Comparison of ENCODE assay signal across 22 cellular contexts in the genomic region with DNA sequence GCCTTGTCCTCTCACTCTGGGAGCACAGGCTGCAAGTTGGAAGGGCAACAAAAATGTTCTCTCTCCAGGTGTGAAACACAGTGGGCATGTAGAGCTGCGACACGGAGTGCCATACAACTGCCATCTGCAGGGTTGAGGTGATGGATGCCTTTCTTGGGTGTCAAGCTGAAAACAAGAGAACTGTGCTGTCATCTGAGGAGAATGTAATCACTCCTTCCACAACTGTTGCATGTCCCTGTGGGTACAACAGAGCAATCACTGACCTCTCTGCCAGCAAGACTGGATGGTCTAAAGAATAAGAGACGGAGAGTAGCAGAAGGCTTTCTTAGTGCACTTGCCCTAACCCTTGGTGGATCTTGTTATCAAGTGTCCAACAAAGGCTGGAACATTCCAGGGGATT. TPM values are rescaled to one million over a fixed set of nuclear protein-coding genes. Genes with fewer than 3 reads are reported as not detected.
DNase-seq lines count a peak whose midpoint lies in the region; ATAC-seq and TF ChIP-seq lines count a peak whose summit lies in the region.
"Had no signal": no experiment of that assay in that cellular context is flagged by ENCODE, and none has a peak within 500 bp of the region (broad histone marks: within the 10 kb centered on the region; RNA-seq: fewer than 3 reads in every experiment).

No MANE protein-coding gene starts in this region.

- H3K4me3 ChIP-seq in left ventricle myocardium inferior (no peak overlapping the region), right atrium auricular region (no peak overlapping the region)

- H3K9me3 Mint-ChIP-seq in IgD-negative memory B cell (no peaks in the 10 kb centered on the region), immature natural killer cell (peaks cover 0 to 14% (median 2%) of the 10 kb centered on the region in 6 donors)
- peaks cover 2% of the 10 kb centered on the region for H3K9me3 Mint-ChIP-seq in stimulated activated memory B cell treated with anti-CD40 and anti-IgM and Interleukin-4, amounts not matched to agents 10 μg/mL and 1 μg/mL and 100 μg/mL, for 72 hours

- H3K4me3 Mint-ChIP-seq in IgD-negative memory B cell = peak overlapping the region in 3 of 4 donors; percentile 30 to 54 (median 46)
- peak overlapping the region in 4 of 5 donors; percentile 41 to 47 (median 46) for H3K4me3 Mint-ChIP-seq in immature natural killer cell
- H3K4me3 Mint-ChIP-seq in stimulated activated memory B cell treated with anti-CD40 and anti-IgM and Interleukin-4, amounts not matched to agents 10 μg/mL and 1 μg/mL and 100 μg/mL, for 72 hours = no peak overlapping the region

- no peak for ATAC-seq in stimulated activated memory B cell treated with anti-CD40 and anti-IgM and Interleukin-4, amounts not matched to agents 10 μg/mL and 1 μg/mL and 100 μg/mL, for 72 hours
- ATAC-seq in omental fat pad (ENCODE audit: low FRiP score) (no peak), HG02973 (IDR thresholded peaks at IDR 0.05; ENCODE audit: unreplicated experiment) (no peak)
- ATAC-seq: HCT116, Panc1 had no signal

- H3K36me3 Mint-ChIP-seq in IgD-negative memory B cell (no peaks in the 10 kb centered on the region), immature natural killer cell (peaks cover 4 to 8% (median 7%) of the 10 kb centered on the region in 3 donors)
- no peaks in the 10 kb centered on the region for H3K36me3 Mint-ChIP-seq in stimulated activated memory B cell treated with anti-CD40 and anti-IgM and Interleukin-4, amounts not matched to agents 10 μg/mL and 1 μg/mL and 100 μg/mL, for 72 hours

- TF ChIP-seq CTCF in left ventricle myocardium inferior (IDR thresholded peaks at IDR 0.05; ENCODE audit: borderline replicate concordance) (no peak), right atrium auricular region (IDR thresholded peaks at IDR 0.05) (no peak), omental fat pad (IDR thresholded peaks at IDR 0.05) (no peak)

- no peaks in the 10 kb centered on the region for H3K36me3 ChIP-seq in left ventricle myocardium inferior
- H3K36me3 ChIP-seq in right atrium auricular region = no peaks in the 10 kb centered on the region
- H3K36me3 ChIP-seq: BE2C had no signal

- intact Hi-C loops in left ventricle myocardium inferior (cut with micrococcal nuclease) = no loop called here

- no peaks in the 10 kb centered on the region for H3K27me3 Mint-ChIP-seq in IgD-negative memory B cell
- peaks cover 0 to 2% (median 2%) of the 10 kb centered on the region in 3 donors for H3K27me3 Mint-ChIP-seq in immature natural killer cell (ENCODE audit: low read depth in 3 of 3)
- H3K27me3 Mint-ChIP-seq in stimulated activated memory B cell treated with anti-CD40 and anti-IgM and Interleukin-4, amounts not matched to agents 10 μg/mL and 1 μg/mL and 100 μg/mL, for 72 hours = no peaks in the 10 kb centered on the region

- peaks cover 32 to 41% (median 35%) of the 10 kb centered on the region in 3 donors for H3K4me1 Mint-ChIP-seq in IgD-negative memory B cell
- peaks cover 44 to 49% of the 10 kb centered on the region in 2 donors for H3K4me1 Mint-ChIP-seq in immature natural killer cell
- H3K4me1 Mint-ChIP-seq in stimulated activated memory B cell treated with anti-CD40 and anti-IgM and Interleukin-4, amounts not matched to agents 10 μg/mL and 1 μg/mL and 100 μg/mL, for 72 hours = peaks cover 46% of the 10 kb centered on the region

- no peak for DNase-seq in left ventricle myocardium inferior
- DNase-seq in right atrium auricular region (ENCODE audit: low spot score) = no peak
- no peak for DNase-seq in immature natural killer cell
- no peak for DNase-seq in omental fat pad (ENCODE audit: low spot score)
- DNase-seq in AML-193 (lab: John Stamatoyannopoulos, UW) = no peak
- DNase-seq: BE2C, DMS53, GDM1, GOT3, IMR-90, MV-4-11, NCI-H1105 treated with DMSO at 0.1 percent for 48 hours, NCI-H2029 treated with DMSO at 0.1 percent for 48 hours, NCI-H226, NCI-H510A treated with DMSO at 0.1 percent for 48 hours, NCI-H748 treated with DMSO at 0.1 percent for 48 hours, SIG-M5 had no signal

- H3K27ac ChIP-seq in left ventricle myocardium inferior (replicated peaks) (peak overlapping the region; percentile 28), right atrium auricular region (no peak overlapping the region)

- peaks cover 27% of the 10 kb centered on the region for H3K9me3 ChIP-seq in left ventricle myocardium inferior (replicated peaks)
- H3K9me3 ChIP-seq in right atrium auricular region = peaks cover 0 to 16% of the 10 kb centered on the region in 2 donors
- H3K9me3 ChIP-seq: BE2C had no signal

- H3K27me3 ChIP-seq in left ventricle myocardium inferior (ENCODE audit: low read depth) = peaks cover 63% of the 10 kb centered on the region
- H3K27me3 ChIP-seq in right atrium auricular region = no peaks in the 10 kb centered on the region

- H3K4me1 ChIP-seq in left ventricle myocardium inferior (peaks cover 31% of the 10 kb centered on the region), right atrium auricular region (peaks cover 0 to 25% of the 10 kb centered on the region in 2 donors)
- H3K4me1 ChIP-seq: BE2C had no signal

- H3K27ac Mint-ChIP-seq in IgD-negative memory B cell = no peak overlapping the region
- H3K27ac Mint-ChIP-seq in immature natural killer cell = peak overlapping the region in 1 of 6 donors; percentile 65
- peak overlapping the region; percentile 91 for H3K27ac Mint-ChIP-seq in stimulated activated memory B cell treated with anti-CD40 and anti-IgM and Interleukin-4, amounts not matched to agents 10 μg/mL and 1 μg/mL and 100 μg/mL, for 72 hours

RNA-seq across cellular contexts. Expression of gene SLFN11, which starts 29.2 kb away (rescaled TPM):
- total RNA-seq in left ventricle myocardium inferior (15.1 TPM), right atrium auricular region (10 to 100 TPM; 19.8 to 20.8 TPM), omental fat pad (100 to 1,000 TPM in 1 of 4 donors, 10 to 100 TPM in 3; 58.1 to 127 (median 92.3) TPM)
- polyA plus RNA-seq in IgD-negative memory B cell (11.2 TPM), immature natural killer cell (10 to 100 TPM in 1 of 3 donors, 1 to 10 TPM in 2; 1.8 to 12.6 (median 7.0) TPM)
